Comparison of ENCODE assay signal across 8 cellular contexts in the genomic region with DNA sequence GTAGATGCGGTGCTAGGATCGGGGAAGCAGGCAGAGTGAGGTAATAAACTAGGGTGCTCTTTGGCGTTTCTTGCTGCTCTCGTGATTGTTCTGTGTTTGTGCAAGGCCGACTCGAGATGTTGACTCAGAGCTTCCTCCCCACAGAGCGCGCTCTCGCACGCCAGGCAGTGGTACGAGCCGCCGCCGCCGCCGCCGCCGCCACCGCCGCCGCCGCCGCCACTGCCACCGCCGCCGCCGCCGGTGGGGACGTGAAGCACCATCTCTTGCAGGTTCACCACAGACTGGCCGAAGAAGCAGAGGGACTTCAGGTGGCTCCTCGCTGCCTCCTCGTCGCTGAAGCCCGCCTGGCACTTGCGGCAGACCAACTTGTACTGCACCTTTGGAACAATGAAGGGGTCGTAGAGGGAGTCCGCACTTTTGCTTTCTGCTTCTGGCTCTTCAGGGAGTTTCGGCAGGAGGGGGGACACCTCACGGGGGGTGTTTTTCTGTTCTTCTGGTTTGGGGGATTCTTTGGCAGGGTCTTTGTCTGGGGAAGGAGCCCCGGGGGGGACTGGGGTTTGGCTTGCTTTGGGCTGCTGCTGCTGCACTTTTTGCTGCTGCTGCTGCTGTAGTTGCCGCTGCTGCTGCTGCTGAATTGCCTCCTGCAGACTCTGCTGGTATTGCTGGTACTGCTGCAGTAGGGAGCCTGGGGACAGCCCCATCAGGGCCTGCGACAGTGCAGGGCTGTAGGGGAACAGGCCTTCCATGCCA.
DNase-seq lines count a peak whose midpoint lies in the region; ATAC-seq, FAIRE-seq and TF ChIP-seq lines count a peak whose summit lies in the region.

No MANE protein-coding gene starts in this region.

- H3K27ac ChIP-seq in right atrium auricular region, result peak overlapping the region; percentile 59 to 76
- peak overlapping the region; percentile 71 for H3K27ac ChIP-seq in vagina

- FAIRE-seq in D721Med (lab: Jason Lieb, UNC), result no peak

- intact Hi-C loops in vagina (cut with DNase I), result no loop called here

- H3K4me1 ChIP-seq in right atrium auricular region (peaks cover 0 to 3% of the 10 kb centered on the region in 2 donors), vagina (peaks cover 25% of the 10 kb centered on the region)

- H3K36me3 ChIP-seq in right atrium auricular region (peaks cover 15% of the 10 kb centered on the region), vagina (no peaks in the 10 kb centered on the region)

- DNase-seq in SIG-M5 (lab: John Stamatoyannopoulos, UW) (peak; percentile 77), right atrium auricular region (ENCODE audit: low spot score) (peak; percentile 85), retina (peak; percentile 81), vagina (ENCODE audit: extremely low spot score in 2 of 2) (peak in 1 of 2 donors; percentile 93), D721Med (ENCODE audit: insufficient read length, low spot score) (no peak)
- peak; percentile 51 for DNase-seq in activated naive CD8-positive, alpha-beta T cell treated with anti-CD3 and anti-CD28 coated beads, Interleukin-2, amount 50 U/mL, for 16 hours (ENCODE audit: low read depth, low spot score)

- peak in 1 of 2 donors; percentile 44 for TF ChIP-seq POLR2A in vagina (IDR thresholded peaks at IDR 0.05)

- no peak for TF ChIP-seq CTCF in right atrium auricular region (IDR thresholded peaks at IDR 0.05)
- TF ChIP-seq CTCF in vagina (IDR thresholded peaks at IDR 0.05), result no peak
- TF ChIP-seq CTCF in D721Med (IDR thresholded peaks at IDR 0.05; ENCODE audit: insufficient read depth, missing control alignments), result no peak

- ATAC-seq in GM18873 (IDR thresholded peaks at IDR 0.05; ENCODE audit: low FRiP score, unreplicated experiment) (peak; percentile 84), HG03097 (IDR thresholded peaks at IDR 0.05; ENCODE audit: low FRiP score, unreplicated experiment) (peak; percentile 73)

- H3K9me3 ChIP-seq in right atrium auricular region (no peaks in the 10 kb centered on the region), vagina (no peaks in the 10 kb centered on the region)

- H3K4me3 ChIP-seq in right atrium auricular region (peak overlapping the region; percentile 27 to 47), vagina (peak overlapping the region; percentile 50 to 58)

- H3K27me3 ChIP-seq in right atrium auricular region (no peaks in the 10 kb centered on the region), vagina (no peaks in the 10 kb centered on the region)
